In the genomic region with DNA sequence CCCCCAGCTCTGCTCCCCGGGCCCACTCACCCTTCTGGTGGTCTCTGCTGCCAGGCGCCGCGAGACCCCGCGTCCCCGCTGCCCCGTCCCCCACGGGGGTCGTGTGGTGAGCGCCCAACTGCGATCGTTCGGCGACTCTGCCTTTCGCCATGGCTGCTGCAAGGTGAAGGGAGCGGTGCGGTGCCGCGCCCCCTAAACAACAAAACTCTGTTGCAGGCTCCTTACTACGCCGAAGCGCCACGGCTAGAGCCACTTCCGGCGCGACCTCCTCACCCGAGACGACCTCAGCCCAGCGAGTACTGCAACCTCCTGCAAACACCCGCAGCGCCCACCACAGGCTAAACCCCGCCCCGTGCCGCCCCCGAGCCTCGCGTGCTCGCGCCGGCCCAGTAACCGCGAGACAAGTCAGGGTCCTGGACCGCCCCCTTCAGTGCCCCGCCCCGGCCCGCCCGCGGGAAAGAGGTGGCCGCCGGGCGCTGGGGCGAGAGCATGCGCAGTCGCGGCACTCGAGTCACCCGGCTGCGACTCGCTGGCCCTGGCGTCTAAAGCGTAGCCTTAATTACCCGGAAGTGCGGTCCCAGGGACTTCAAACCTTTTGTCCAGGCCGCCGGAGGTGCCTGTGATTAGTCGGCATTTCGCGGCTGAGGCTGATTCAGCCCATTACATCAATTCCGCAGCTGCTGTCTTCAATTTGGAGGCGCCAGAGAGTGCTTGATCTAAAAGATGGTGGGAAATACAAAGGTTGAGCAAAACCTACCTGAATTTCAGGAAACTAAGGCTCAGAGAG, we compare ENCODE assay signal across 8 cellular contexts. TPM values are rescaled to one million over a fixed set of nuclear protein-coding genes. Genes with fewer than 3 reads are reported as not detected.
A peak's percentile ranks its signal among the peaks of the same experiment; 100 is the strongest.
DNase-seq lines count a peak whose midpoint lies in the region; ATAC-seq, FAIRE-seq and TF ChIP-seq lines count a peak whose summit lies in the region.

Gene TMEM41B (minus strand): TSS at position 303 of the 787 bp plus-strand sequence. CDS start 152 bp downstream, at position 151.

- no peaks in the 10 kb centered on the region for H3K9me2 ChIP-seq in OCI-LY1 (ENCODE audit: low read depth, low read length)

- POLR2A ChIA-PET in endothelial cell of umbilical vein (lab: Charles Lee): interaction anchor here (1.1 to 1.4 kb wide), 2 partner anchors 70 to 71 kb away, joined by 3 read pairs; partner anchors contain the start of gene IPO7

- H3K36me3 Mint-ChIP-seq in Calu3 (ENCODE audit: insufficient read depth, unreplicated experiment): peaks cover 22% of the 10 kb centered on the region

- FAIRE-seq in endothelial cell of umbilical vein (lab: Jason Lieb, UNC): peak; percentile 98

- TF ChIP-seq POLR2A in endothelial cell of umbilical vein (IDR thresholded peaks at IDR 0.05; ENCODE audit: low read depth, low read length): peak; percentile 80

- ATAC-seq in GM21447 (IDR thresholded peaks at IDR 0.05; ENCODE audit: unreplicated experiment): peak; percentile 96

- peak; percentile 99 for DNase-seq in Calu3
- peak; percentile 99 for DNase-seq in activated CD8-positive, alpha-beta memory T cell treated with anti-CD3 and anti-CD28 coated beads, Interleukin-2, amount 50 U/mL, for 48 hours
- DNase-seq in endothelial cell of umbilical vein (ENCODE audit: low read depth, low spot score): peak; percentile 98
- peak; percentile 97 for DNase-seq in middle frontal gyrus (ENCODE audit: extremely low spot score, low spot score)
- DNase-seq in stimulated activated CD8-positive, alpha-beta memory T cell treated with anti-CD3 and anti-CD28 coated beads, Interleukin-2, amount 100 ng/mL, for 48 hours (ENCODE audit: low read depth in 2 of 2): peak; percentile 99 to 100

- H3K79me2 ChIP-seq in OCI-LY1 (ENCODE audit: insufficient read depth, low read length): peaks cover 41% of the 10 kb centered on the region
- peaks cover 42% of the 10 kb centered on the region for H3K79me2 ChIP-seq in endothelial cell of umbilical vein (ENCODE audit: control insufficient read depth, insufficient read depth, low read length)

- H3K27ac ChIP-seq in HUES64 (ENCODE audit: low read depth, low read length) (peak within 1 kb of the TSS; percentile 98), OCI-LY1 (ENCODE audit: low read depth, low read length, poor library complexity, severe bottlenecking) (peak within 1 kb of the TSS; percentile 83), endothelial cell of umbilical vein (ENCODE audit: insufficient read depth, low read depth, low read length) (peak within 1 kb of the TSS; percentile 87)

- no peak for TF ChIP-seq CTCF in Calu3 (IDR thresholded peaks at IDR 0.05; ENCODE audit: unreplicated experiment)
- peak; percentile 8; the same call in 1 of the 2 replicates for TF ChIP-seq CTCF in OCI-LY1 (IDR thresholded peaks at IDR 0.05; ENCODE audit: low read length)
- no peak for TF ChIP-seq CTCF in endothelial cell of umbilical vein (IDR thresholded peaks at IDR 0.05; ENCODE audit: extremely low read depth in 1 of 2, insufficient read depth in 1 of 2, low read depth in 1 of 2, low read length in 2 of 2)

- H3K4me2 ChIP-seq in OCI-LY1 (ENCODE audit: low read length): peak within 1 kb of the TSS; percentile 93
- peak within 1 kb of the TSS; percentile 100 for H3K4me2 ChIP-seq in endothelial cell of umbilical vein (ENCODE audit: insufficient read depth, low read length)

- H3K4me3 Mint-ChIP-seq in Calu3 (ENCODE audit: low read depth, unreplicated experiment): peak within 1 kb of the TSS; percentile 100

- H3K36me3 ChIP-seq in HUES64 (ENCODE audit: insufficient read depth, low read length) (peaks cover 6% of the 10 kb centered on the region; the same call in 1 of the 2 replicates), OCI-LY1 (ENCODE audit: insufficient read depth, low read length) (peaks cover 7% of the 10 kb centered on the region; the same call in 1 of the 2 replicates), endothelial cell of umbilical vein (ENCODE audit: control insufficient read depth in 2 of 2, extremely low read depth in 1 of 2, insufficient read depth in 2 of 2, low read length in 2 of 2) (no peaks in the 10 kb centered on the region)

- dilution Hi-C loops in endothelial cell of umbilical vein (cut with MboI; ENCODE audit: extremely low pct_ligation_motif_present, low sequenced_read_pairs): no loop called here

- H3K4me3 ChIP-seq in HUES64 (ENCODE audit: low read length) (peak within 1 kb of the TSS; percentile 91), OCI-LY1 (ENCODE audit: low read depth, low read length, poor library complexity, severe bottlenecking) (peak within 1 kb of the TSS; percentile 87), endothelial cell of umbilical vein (replicated peaks in 1 of 3; ENCODE audit: insufficient read depth in 1 of 3, low read depth in 1 of 3, low read length in 3 of 3) (peak within 1 kb of the TSS; percentile 60 to 98 (median 93))

- H3K27ac Mint-ChIP-seq in Calu3 (ENCODE audit: unreplicated experiment): peak within 1 kb of the TSS; percentile 96

- WGBS in HUES64: under 1% methylated on average over 71 of the region's 71 CpGs

- H3F3A ChIP-seq in OCI-LY1 (ENCODE audit: insufficient read depth, low read length): no peaks in the 10 kb centered on the region

- peaks cover 28% of the 10 kb centered on the region for H3K4me1 ChIP-seq in HUES64 (ENCODE audit: insufficient read depth, low read length)
- H3K4me1 ChIP-seq in OCI-LY1 (ENCODE audit: insufficient read depth, low read length, severe bottlenecking): peaks cover 51% of the 10 kb centered on the region
- peaks cover 15% of the 10 kb centered on the region for H3K4me1 ChIP-seq in endothelial cell of umbilical vein (ENCODE audit: control insufficient read depth, extremely low read depth, insufficient read depth, low read length)

- no peak within 1 kb of the TSS; the same call in 1 of the 2 replicates for H2AFZ ChIP-seq in OCI-LY1 (ENCODE audit: low read length)
- H2AFZ ChIP-seq in endothelial cell of umbilical vein (ENCODE audit: low read depth, low read length): peak within 1 kb of the TSS; percentile 63

- no TSS peak for BruUV-seq in Calu3 (replicated peaks; lab: Mats Ljungman, UMichigan)
- no TSS peak for BruUV-seq in endothelial cell of umbilical vein (replicated peaks; lab: Mats Ljungman, UMichigan)

- H3K4me1 Mint-ChIP-seq in Calu3 (ENCODE audit: low read depth, unreplicated experiment): peaks cover 34% of the 10 kb centered on the region

- CTCF ChIA-PET in Calu3 (lab: Charles Lee) (interaction anchor here (0.5 to 1.0 kb wide), 8 partner anchors 41 to 1270 kb away, joined by 3 to 5 read pairs (median 3); partner anchors contain the start of gene IPO7), endothelial cell of umbilical vein (lab: Charles Lee) (interaction anchor here (1.2 to 2.4 kb wide), 3 partner anchors 15 to 71 kb away, joined by 3 to 20 read pairs (median 6); partner anchors contain the start of gene IPO7)

- no peaks in the 10 kb centered on the region for H3K9me1 ChIP-seq in endothelial cell of umbilical vein (replicated peaks; ENCODE audit: control insufficient read depth, extremely low read depth, insufficient read depth, low read length)

- no peaks in the 10 kb centered on the region for H3K9me3 ChIP-seq in HUES64 (ENCODE audit: insufficient read depth, low read depth, low read length)
- H3K9me3 ChIP-seq in OCI-LY1 (ENCODE audit: low read length): no peaks in the 10 kb centered on the region
- H3K9me3 ChIP-seq in endothelial cell of umbilical vein (replicated peaks; ENCODE audit: control insufficient read depth, insufficient read depth, low read length): no peaks in the 10 kb centered on the region

- H3K9ac ChIP-seq in HUES64 (ENCODE audit: low read depth, low read length): peak within 1 kb of the TSS; percentile 91
- H3K9ac ChIP-seq in OCI-LY1 (ENCODE audit: low read length): peak within 1 kb of the TSS; percentile 94
- peak within 1 kb of the TSS; percentile 94 for H3K9ac ChIP-seq in endothelial cell of umbilical vein (replicated peaks; ENCODE audit: extremely low read depth, insufficient read depth, low read length)

- H3K27me3 Mint-ChIP-seq in Calu3 (ENCODE audit: unreplicated experiment): no peaks in the 10 kb centered on the region

- H4K20me1 ChIP-seq in OCI-LY1 (ENCODE audit: insufficient read depth, low read length) (no peaks in the 10 kb centered on the region), endothelial cell of umbilical vein (replicated peaks; ENCODE audit: control insufficient read depth, extremely low read depth, insufficient read depth, low read length) (no peaks in the 10 kb centered on the region)

- intact Hi-C loops in Calu3 (cut with micrococcal nuclease; ENCODE audit: unreplicated experiment) (loop anchor here (2.0 to 5.0 kb wide), 2 partner anchors 48 to 73 kb away; no protein-coding TSS in a partner anchor), endothelial cell of umbilical vein (cut with micrococcal nuclease) (loop anchor here (1.0 to 5.0 kb wide), 5 partner anchors 47 to 252 kb away; partner anchors contain the start of gene DENND5A)

- H3K27me3 ChIP-seq in HUES64 (ENCODE audit: insufficient read depth, low read length) (no peaks in the 10 kb centered on the region), OCI-LY1 (ENCODE audit: insufficient read depth, low read length) (no peaks in the 10 kb centered on the region), endothelial cell of umbilical vein (ENCODE audit: control insufficient read depth in 2 of 2, insufficient read depth in 2 of 2, low read length in 2 of 2) (no peaks in the 10 kb centered on the region)

- H3K9me3 Mint-ChIP-seq in Calu3 (ENCODE audit: low read depth, unreplicated experiment): no peaks in the 10 kb centered on the region

TF ChIP-seq in endothelial cell of umbilical vein, 7 proteins besides CTCF, POLR2A, EP300 and RAD21:
- TF ChIP-seq JUN (IDR thresholded peaks at IDR 0.05; ENCODE audit: borderline replicate concordance, insufficient read depth, insufficient read length, low read depth) (no peak), EZH2 (IDR thresholded peaks at IDR 0.05; ENCODE audit: borderline replicate concordance, low read depth, low read length, severe bottlenecking) (no peak), MYC (IDR thresholded peaks at IDR 0.05; ENCODE audit: low read depth, low read length) (no peak), FOS (IDR thresholded peaks at IDR 0.05; ENCODE audit: borderline replicate concordance, insufficient read depth, low read length) (peak; percentile 55), POLR2AphosphoS5 (IDR thresholded peaks at IDR 0.05; ENCODE audit: insufficient read depth, low read depth, low read length) (peak; percentile 86)

RNA-seq across cellular contexts. Expression of gene TMEM41B, which starts in this region (rescaled TPM):
- total RNA-seq in Calu3 (2022) (71.8 and 72.0 TPM in 2 replicates), endothelial cell of umbilical vein (38.6 and 39.0 TPM in 2 replicates)
- polyA plus RNA-seq in HUES64 (2013, experiment 1 of 2): 29.1 TPM
- polyA plus RNA-seq in HUES64 (2013, experiment 2 of 2): 30.6 TPM
- 15.2 and 16.6 TPM in 2 replicates for polyA plus RNA-seq in endothelial cell of umbilical vein
- polyA plus RNA-seq in endothelial cell of umbilical vein (2011; cell fraction: cytosol; rRNA removed): 10.0 and 11.6 TPM in 2 replicates
- polyA plus RNA-seq in endothelial cell of umbilical vein (2011; cell fraction: nucleus; rRNA removed): 40.4 and 50.8 TPM in 2 replicates
- polyA plus RNA-seq in endothelial cell of umbilical vein (2012): 13.6 and 20.5 TPM in 2 replicates
- 18.6 and 20.5 TPM in 2 replicates for polyA minus RNA-seq in endothelial cell of umbilical vein
- 22.9 TPM for polyA minus RNA-seq in endothelial cell of umbilical vein (2011; cell fraction: cytosol; rRNA and poly(A)+ RNA removed)
- 23.0 and 25.4 TPM in 2 replicates for polyA minus RNA-seq in endothelial cell of umbilical vein (2011; cell fraction: nucleus; rRNA and poly(A)+ RNA removed)

Comparison
In these comparisons a context has a peak if more than half of its experiments do, and no peak if none do; other contexts are left out.
1. Peak in every context shown above with its lines: DNase-seq, ATAC-seq, H3K4me3 ChIP-seq and H3K27ac ChIP-seq.